1 cellular context compared by ENCODE assay signal in the genomic region with DNA sequence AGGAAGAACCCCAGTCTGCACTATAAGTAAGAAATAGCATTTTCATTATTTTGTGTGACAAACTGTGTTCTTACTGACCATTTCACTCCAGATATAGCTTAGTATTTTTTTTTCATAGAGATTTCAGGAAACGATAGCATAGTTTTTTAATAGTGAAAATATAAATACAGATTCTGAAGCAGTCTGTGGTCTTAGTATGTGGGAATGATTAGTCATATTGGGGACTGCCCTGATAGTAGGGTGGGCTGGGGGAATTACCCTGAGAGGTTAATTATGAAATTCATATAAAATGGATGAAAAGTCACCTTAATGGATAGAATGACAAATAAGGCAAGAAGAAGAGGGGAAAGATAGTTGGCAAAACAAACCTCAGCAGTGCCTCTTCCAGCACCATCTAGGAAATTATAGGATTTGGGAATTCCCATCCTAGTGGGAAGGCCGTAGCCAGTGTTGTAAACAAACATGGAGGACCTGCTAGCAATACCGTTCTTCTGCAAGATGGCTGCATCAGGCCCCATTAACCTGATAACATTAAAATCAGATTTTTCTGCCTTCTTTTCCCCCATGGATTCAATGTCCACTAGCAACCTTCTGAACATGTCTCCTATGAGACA.
TF ChIP-seq lines count a peak whose summit lies in the region.

No MANE protein-coding gene starts in this region.

TF ChIP-seq in HepG2, 621 proteins besides CTCF, POLR2A, EP300 and RAD21:
- no peak for TF ChIP-seq SATB2 (CRISPR knock-in tag; IDR thresholded peaks at IDR 0.05)
- TF ChIP-seq, protein P1, sequence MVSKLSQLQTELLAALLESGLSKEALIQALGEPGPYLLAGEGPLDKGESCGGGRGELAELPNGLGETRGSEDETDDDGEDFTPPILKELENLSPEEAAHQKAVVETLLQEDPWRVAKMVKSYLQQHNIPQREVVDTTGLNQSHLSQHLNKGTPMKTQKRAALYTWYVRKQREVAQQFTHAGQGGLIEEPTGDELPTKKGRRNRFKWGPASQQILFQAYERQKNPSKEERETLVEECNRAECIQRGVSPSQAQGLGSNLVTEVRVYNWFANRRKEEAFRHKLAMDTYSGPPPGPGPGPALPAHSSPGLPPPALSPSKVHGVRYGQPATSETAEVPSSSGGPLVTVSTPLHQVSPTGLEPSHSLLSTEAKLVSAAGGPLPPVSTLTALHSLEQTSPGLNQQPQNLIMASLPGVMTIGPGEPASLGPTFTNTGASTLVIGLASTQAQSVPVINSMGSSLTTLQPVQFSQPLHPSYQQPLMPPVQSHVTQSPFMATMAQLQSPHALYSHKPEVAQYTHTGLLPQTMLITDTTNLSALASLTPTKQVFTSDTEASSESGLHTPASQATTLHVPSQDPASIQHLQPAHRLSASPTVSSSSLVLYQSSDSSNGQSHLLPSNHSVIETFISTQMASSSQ (IDR thresholded peaks at IDR 0.05; ENCODE audit: low read depth): no peak
- TF ChIP-seq, protein P1 (CRISPR knock-in tag; IDR thresholded peaks at IDR 0.05; ENCODE audit: borderline replicate concordance): no peak
- TF ChIP-seq PHF8 (CRISPR knock-in tag; IDR thresholded peaks at IDR 0.05): no peak
- TF ChIP-seq, protein P2, sequence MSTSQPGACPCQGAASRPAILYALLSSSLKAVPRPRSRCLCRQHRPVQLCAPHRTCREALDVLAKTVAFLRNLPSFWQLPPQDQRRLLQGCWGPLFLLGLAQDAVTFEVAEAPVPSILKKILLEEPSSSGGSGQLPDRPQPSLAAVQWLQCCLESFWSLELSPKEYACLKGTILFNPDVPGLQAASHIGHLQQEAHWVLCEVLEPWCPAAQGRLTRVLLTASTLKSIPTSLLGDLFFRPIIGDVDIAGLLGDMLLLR (CRISPR knock-in tag; IDR thresholded peaks at IDR 0.05): no peak
- no peak for TF ChIP-seq CREB1 (IDR thresholded peaks at IDR 0.05)
- no peak for TF ChIP-seq CREB1 (CRISPR knock-in tag; IDR thresholded peaks at IDR 0.05)
- TF ChIP-seq, protein P3, sequence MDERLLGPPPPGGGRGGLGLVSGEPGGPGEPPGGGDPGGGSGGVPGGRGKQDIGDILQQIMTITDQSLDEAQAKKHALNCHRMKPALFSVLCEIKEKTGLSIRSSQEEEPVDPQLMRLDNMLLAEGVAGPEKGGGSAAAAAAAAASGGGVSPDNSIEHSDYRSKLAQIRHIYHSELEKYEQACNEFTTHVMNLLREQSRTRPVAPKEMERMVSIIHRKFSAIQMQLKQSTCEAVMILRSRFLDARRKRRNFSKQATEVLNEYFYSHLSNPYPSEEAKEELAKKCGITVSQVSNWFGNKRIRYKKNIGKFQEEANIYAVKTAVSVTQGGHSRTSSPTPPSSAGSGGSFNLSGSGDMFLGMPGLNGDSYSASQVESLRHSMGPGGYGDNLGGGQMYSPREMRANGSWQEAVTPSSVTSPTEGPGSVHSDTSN (CRISPR knock-in tag; IDR thresholded peaks at IDR 0.05): no peak
- no peak for TF ChIP-seq GFI1 (CRISPR knock-in tag; IDR thresholded peaks at IDR 0.05; ENCODE audit: borderline replicate concordance)
- TF ChIP-seq KDM6A (CRISPR knock-in tag; IDR thresholded peaks at IDR 0.05; ENCODE audit: low read depth): no peak
- TF ChIP-seq, protein P4, sequence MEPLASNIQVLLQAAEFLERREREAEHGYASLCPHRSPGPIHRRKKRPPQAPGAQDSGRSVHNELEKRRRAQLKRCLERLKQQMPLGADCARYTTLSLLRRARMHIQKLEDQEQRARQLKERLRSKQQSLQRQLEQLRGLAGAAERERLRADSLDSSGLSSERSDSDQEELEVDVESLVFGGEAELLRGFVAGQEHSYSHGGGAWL (CRISPR knock-in tag; IDR thresholded peaks at IDR 0.05): no peak
